21 cellular contexts compared by ENCODE assay signal in the genomic region with DNA sequence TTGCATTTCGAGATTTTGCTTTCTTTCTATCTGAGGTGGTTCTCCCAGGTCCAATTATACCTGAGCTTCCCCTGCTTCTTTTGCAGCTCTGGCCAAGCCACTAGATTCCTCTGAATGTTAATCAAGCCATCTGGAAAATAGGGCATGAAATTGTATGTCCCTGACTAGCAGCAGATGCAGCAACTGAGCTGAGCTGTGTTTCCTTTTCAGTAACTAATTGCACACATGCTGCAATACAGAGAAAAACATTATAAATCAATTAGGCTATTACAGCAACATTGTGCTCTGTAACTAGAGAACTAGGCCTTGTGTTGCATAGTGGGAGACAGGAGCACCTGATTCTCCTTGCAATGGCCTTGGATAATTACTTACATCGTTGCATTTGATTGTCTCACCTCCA.
DNase-seq lines count a peak whose midpoint lies in the region; ATAC-seq and TF ChIP-seq lines count a peak whose summit lies in the region.
"Had no signal": no experiment of that assay in that cellular context is flagged by ENCODE, and none has a peak within 500 bp of the region (broad histone marks: within the 10 kb centered on the region; RNA-seq: fewer than 3 reads in every experiment).

No MANE protein-coding gene starts in this region.

- no peak overlapping the region for H3K4me3 Mint-ChIP-seq in endodermal cell
- H3K4me3 Mint-ChIP-seq: activated CD8-positive, alpha-beta memory T cell treated with anti-CD3 and anti-CD28 coated beads, Interleukin-2, amount 10 ng/mL, durations not matched to agents 7 days and 5 days; memory B cell; T-helper 2 cell treated with Interferon-gamma antibody and Interleukin-4, amounts not matched to agents 5 μg/mL and 100 μg/mL, for 36 hours had no signal

- peak overlapping the region; percentile 36 for H3K27ac ChIP-seq in parathyroid adenoma
- no peak overlapping the region for H3K27ac ChIP-seq in endodermal cell (ENCODE audit: low read depth, low read length)
- H3K27ac ChIP-seq: coronary artery, esophagus muscularis mucosa, heart right ventricle, stomach had no signal

- H3K27me3 Mint-ChIP-seq in endodermal cell (ENCODE audit: insufficient read depth), result no peaks in the 10 kb centered on the region
- H3K27me3 Mint-ChIP-seq: activated CD8-positive, alpha-beta memory T cell treated with anti-CD3 and anti-CD28 coated beads, Interleukin-2, amount 10 ng/mL, durations not matched to agents 7 days and 5 days had no signal

- peaks cover 14% of the 10 kb centered on the region for H3K4me1 Mint-ChIP-seq in endodermal cell

- no peaks in the 10 kb centered on the region for H3K27me3 ChIP-seq in parathyroid adenoma (ENCODE audit: control insufficient read depth, insufficient read depth, low read length)
- no peaks in the 10 kb centered on the region for H3K27me3 ChIP-seq in endodermal cell (ENCODE audit: control insufficient read depth, insufficient read depth, low read length, poor library complexity, severe bottlenecking)
- H3K27me3 ChIP-seq: esophagus muscularis mucosa, heart right ventricle, stomach had no signal

- TF ChIP-seq CTCF in parathyroid adenoma (IDR thresholded peaks at IDR 0.05) (no peak), endodermal cell (conservative IDR thresholded peaks at IDR 0.05) (no peak)

- H3K9me3 ChIP-seq in parathyroid adenoma (ENCODE audit: control insufficient read depth, low read length) (no peaks in the 10 kb centered on the region), endodermal cell (ENCODE audit: control insufficient read depth, low read length) (no peaks in the 10 kb centered on the region)
- H3K9me3 ChIP-seq: esophagus muscularis mucosa, heart right ventricle, stomach had no signal

- H2AFZ ChIP-seq in parathyroid adenoma, result peak overlapping the region; percentile 33

- H3K36me3 ChIP-seq in parathyroid adenoma (ENCODE audit: control insufficient read depth, insufficient read depth, low read length), result no peaks in the 10 kb centered on the region
- no peaks in the 10 kb centered on the region for H3K36me3 ChIP-seq in endodermal cell (ENCODE audit: control insufficient read depth, insufficient read depth, low read length)
- H3K36me3 ChIP-seq: esophagus muscularis mucosa, heart right ventricle, stomach had no signal

- peak; percentile 5 for DNase-seq in NOMO-1 treated with DMSO at 0.1 percent for 48 hours (lab: John Stamatoyannopoulos, UW; ENCODE audit: unreplicated experiment)
- no peak for DNase-seq in NOMO-1 treated with dmso at 0.1 percent for 144 hours (lab: John Stamatoyannopoulos, UW; ENCODE audit: unreplicated experiment)
- DNase-seq in NCI-H146 (lab: John Stamatoyannopoulos, UW), result peak; percentile 83
- no peak for DNase-seq in endodermal cell
- DNase-seq in DMS79 (lab: John Stamatoyannopoulos, UW), result no peak
- DNase-seq: activated CD8-positive, alpha-beta memory T cell treated with anti-CD3 and anti-CD28 coated beads, Interleukin-2, amount 10 ng/mL, durations not matched to agents 7 days and 5 days; activated gamma-delta T cell treated with Interleukin-2 at 50 U/mL for 16 hours; anterior cingulate cortex; heart right ventricle; islet precursor cell; KG1; NCI-H187; SHP77; stomach had no signal

- ATAC-seq in SK-N-SH treated with all-trans-retinoic acid at 6 μM for 48 hours, result peak; percentile 30; the same call in 1 of the 3 replicates
- ATAC-seq in activated CD4-positive, CD25-positive, alpha-beta regulatory T cell treated with anti-CD3 and anti-CD28 coated beads, Interleukin-2, amount 50 U/mL, for 24 hours, result no peak
- ATAC-seq: activated CD8-positive, alpha-beta memory T cell treated with anti-CD3 and anti-CD28 coated beads, Interleukin-2, amount 10 ng/mL, durations not matched to agents 7 days and 5 days; heart right ventricle had no signal

- H3K79me2 ChIP-seq in parathyroid adenoma, result no peaks in the 10 kb centered on the region

- WGBS in endodermal cell (ENCODE audit: insufficient coverage in 1 of 2, insufficient read length in 1 of 2), 2 experiments, result 86 to 97% methylated on average over 2 of the region's 2 CpGs

- H3K36me3 Mint-ChIP-seq in endodermal cell (ENCODE audit: low read depth), result no peaks in the 10 kb centered on the region
- H3K36me3 Mint-ChIP-seq: memory B cell had no signal

- H3K9me3 Mint-ChIP-seq in endodermal cell, result peaks cover under 1% of the 10 kb centered on the region
- H3K9me3 Mint-ChIP-seq: memory B cell had no signal

- no peak overlapping the region for H3K27ac Mint-ChIP-seq in endodermal cell
- H3K27ac Mint-ChIP-seq: activated CD8-positive, alpha-beta memory T cell treated with anti-CD3 and anti-CD28 coated beads, Interleukin-2, amount 10 ng/mL, durations not matched to agents 7 days and 5 days; memory B cell; T-helper 2 cell treated with Interferon-gamma antibody and Interleukin-4, amounts not matched to agents 5 μg/mL and 100 μg/mL, for 36 hours had no signal

- H3K9ac ChIP-seq in parathyroid adenoma (no peak overlapping the region), endodermal cell (ENCODE audit: extremely low read depth, low read length, poor library complexity, severe bottlenecking) (no peak overlapping the region)

- H3K4me3 ChIP-seq in parathyroid adenoma (ENCODE audit: low read depth, low read length) (no peak overlapping the region), endodermal cell (ENCODE audit: low read length) (no peak overlapping the region)
- H3K4me3 ChIP-seq: coronary artery, esophagus muscularis mucosa, heart right ventricle, stomach had no signal

- H3K4me1 ChIP-seq in parathyroid adenoma (peaks cover 3% of the 10 kb centered on the region), endodermal cell (ENCODE audit: control insufficient read depth, insufficient read depth, low read length) (no peaks in the 10 kb centered on the region)
- H3K4me1 ChIP-seq: stomach had no signal

- no peak overlapping the region for H3K4me2 ChIP-seq in parathyroid adenoma (ENCODE audit: low read length)

TF ChIP-seq in SK-N-SH treated with all-trans-retinoic acid at 6 μM for 48 hours, 23 proteins besides CTCF, POLR2A, EP300 and RAD21:
- TF ChIP-seq ZNF70 (CRISPR knock-in tag; IDR thresholded peaks at IDR 0.05), result no peak
- TF ChIP-seq TCF4 (CRISPR knock-in tag; IDR thresholded peaks at IDR 0.05; ENCODE audit: borderline replicate concordance), result peak; percentile 79
- TF ChIP-seq PPARA (CRISPR knock-in tag; IDR thresholded peaks at IDR 0.05; ENCODE audit: borderline replicate concordance), result no peak
TF ChIP-seq in SK-N-SH treated with all-trans-retinoic acid at 6 μM for 48 hours: peak in this region for 1.

Comparison
In these comparisons a context has a peak if more than half of its experiments do, and no peak if none do; other contexts are left out.
1. DNase-seq: peak in NOMO-1 treated with DMSO at 0.1 percent for 48 hours (single experiment) and NCI-H146 (single experiment); none in NOMO-1 treated with dmso at 0.1 percent for 144 hours (single experiment), endodermal cell (single experiment) and DMS79 (single experiment).